ENCODE assay signal across 11 cellular contexts in genomic region chr7:120404042-120404441, GRCh38.
DNase-seq lines count a peak whose midpoint lies in the region; ATAC-seq and TF ChIP-seq lines count a peak whose summit lies in the region.
"Had no signal": no experiment of that assay in that cellular context is flagged by ENCODE, and none has a peak within 500 bp of the region (broad histone marks: within the 10 kb centered on the region; RNA-seq: fewer than 3 reads in every experiment).

No MANE protein-coding gene starts in this region.

- in situ Hi-C loops in G401 (cut with HindIII; ENCODE audit: low sequenced_read_pairs), result no loop called here
- in situ Hi-C loops in mammary epithelial cell (cut with MboI; ENCODE audit: low sequenced_read_pairs in 2 of 2), result no loop called here

- no peaks in the 10 kb centered on the region for H3K36me3 Mint-ChIP-seq in CD4-positive, alpha-beta T cell (ENCODE audit: low read depth)

- CTCF ChIA-PET in mammary epithelial cell (lab: Charles Lee; ENCODE audit: low non-redundant PET), result interaction anchor here (0.6 kb wide), 1 partner anchor 522 kb away, joined by 3 read pairs; no protein-coding TSS in a partner anchor
- CTCF ChIA-PET in CD4-positive, alpha-beta T cell (lab: Charles Lee), result no interaction called here

- no peaks in the 10 kb centered on the region for H3K9me3 ChIP-seq in mammary epithelial cell (replicated peaks; ENCODE audit: insufficient read depth, low read length)
- no peaks in the 10 kb centered on the region for H3K9me3 ChIP-seq in CD4-positive, alpha-beta T cell (ENCODE audit: control insufficient read depth, low read length)
- H3K9me3 ChIP-seq in stomach, result no peaks in the 10 kb centered on the region

- peak; percentile 40 for ATAC-seq in GM19467 (IDR thresholded peaks at IDR 0.05; ENCODE audit: unreplicated experiment)
- peak; percentile 63 for ATAC-seq in HG03060 (IDR thresholded peaks at IDR 0.05; ENCODE audit: low read depth, unreplicated experiment)
- ATAC-seq in CD4-positive, alpha-beta T cell (ENCODE audit: poor library complexity), result no peak
- ATAC-seq: activated CD4-positive, CD25-positive, alpha-beta regulatory T cell treated with anti-CD3 and anti-CD28 coated beads, Interleukin-2, amount 50 U/mL, for 24 hours had no signal

- no peak overlapping the region for H3K4me3 Mint-ChIP-seq in CD4-positive, alpha-beta T cell
- H3K4me3 Mint-ChIP-seq: B cell had no signal

- no peak overlapping the region for H3K9ac ChIP-seq in mammary epithelial cell (ENCODE audit: insufficient read depth, low read length)

- no TSS peak for BruUV-seq in mammary epithelial cell (replicated peaks; lab: Mats Ljungman, UMichigan)

- no peak for TF ChIP-seq POLR2A in stomach (IDR thresholded peaks at IDR 0.05)

- H3K4me2 ChIP-seq in mammary epithelial cell (ENCODE audit: insufficient read depth, low read depth, low read length), result peak overlapping the region; percentile 23

- no peak overlapping the region for H3K27ac Mint-ChIP-seq in CD4-positive, alpha-beta T cell
- H3K27ac Mint-ChIP-seq: B cell had no signal

- H3K36me3 ChIP-seq in mammary epithelial cell (ENCODE audit: insufficient read depth, low read length) (no peaks in the 10 kb centered on the region), stomach (no peaks in the 10 kb centered on the region)

- TF ChIP-seq CTCF in mammary epithelial cell (conservative IDR thresholded peaks at IDR 0.05 in 1 of 2, IDR thresholded peaks at IDR 0.05 in 1 of 2; ENCODE audit: extremely low read depth in 1 of 2, insufficient read depth in 1 of 2, low read depth in 1 of 2, low read length in 2 of 2) (no peak), stomach (IDR thresholded peaks at IDR 0.05) (no peak)
- TF ChIP-seq CTCF in CD4-positive, alpha-beta T cell (IDR thresholded peaks at IDR 0.05), result no peak

- dilution Hi-C loops in mammary epithelial cell (cut with HindIII; ENCODE audit: low sequenced_read_pairs), result no loop called here

- no peaks in the 10 kb centered on the region for H3K79me2 ChIP-seq in mammary epithelial cell (ENCODE audit: insufficient read depth, low read length)

- no peak overlapping the region for H2AFZ ChIP-seq in mammary epithelial cell (ENCODE audit: low read depth, low read length)

- no peaks in the 10 kb centered on the region for H4K20me1 ChIP-seq in mammary epithelial cell (ENCODE audit: insufficient read depth, low read length)

- H3K4me1 ChIP-seq in mammary epithelial cell (ENCODE audit: insufficient read depth, low read length) (peaks cover 11% of the 10 kb centered on the region), stomach (no peaks in the 10 kb centered on the region)

- H3K4me1 Mint-ChIP-seq in CD4-positive, alpha-beta T cell (ENCODE audit: low read depth), result no peaks in the 10 kb centered on the region
- H3K4me1 Mint-ChIP-seq: B cell had no signal

- no peak for TF ChIP-seq EP300 in stomach (IDR thresholded peaks at IDR 0.05)

- WGBS in mammary epithelial cell (ENCODE audit: low coverage, missing lambda C conversion rate), result 16% methylated on average over 1 of the region's 1 CpG
- 37 to 65% (median 49%) methylated on average over 1 of the region's 1 CpG for WGBS in stomach, 5 donors

- H3K4me3 ChIP-seq in mammary epithelial cell (replicated peaks in 1 of 3; ENCODE audit: insufficient read depth in 1 of 3, low read depth in 2 of 3, low read length in 3 of 3) (no peak overlapping the region), stomach (no peak overlapping the region)

- no peak overlapping the region for H3K27ac ChIP-seq in mammary epithelial cell (ENCODE audit: insufficient read depth, low read depth, low read length)
- H3K27ac ChIP-seq in CD4-positive, alpha-beta T cell (ENCODE audit: low read depth, low read length), result no peak overlapping the region
- no peak overlapping the region for H3K27ac ChIP-seq in stomach

- H3K27me3 Mint-ChIP-seq in CD4-positive, alpha-beta T cell, result no peaks in the 10 kb centered on the region
- H3K27me3 Mint-ChIP-seq: B cell had no signal

- no peaks in the 10 kb centered on the region for H3K27me3 ChIP-seq in mammary epithelial cell (ENCODE audit: insufficient read depth, low read length)
- no peaks in the 10 kb centered on the region for H3K27me3 ChIP-seq in CD4-positive, alpha-beta T cell (ENCODE audit: control insufficient read depth, insufficient read depth, low read length)
- no peaks in the 10 kb centered on the region for H3K27me3 ChIP-seq in stomach

- POLR2A ChIA-PET in CD4-positive, alpha-beta T cell (lab: Charles Lee), result no interaction called here

- peaks cover 4% of the 10 kb centered on the region for H3K9me3 Mint-ChIP-seq in CD4-positive, alpha-beta T cell

- DNase-seq in G401 (ENCODE audit: low spot score) (peak; percentile 44), mammary epithelial cell (peak; percentile 77), stomach (no peak), DMS114 treated with DMSO at 0.1 percent for 48 hours (lab: John Stamatoyannopoulos, UW; ENCODE audit: unreplicated experiment) (no peak), globus pallidus (ENCODE audit: low spot score) (no peak)
- no peak for DNase-seq in CD4-positive, alpha-beta T cell
- DNase-seq: occipital lobe had no signal

- intact Hi-C loops in mammary epithelial cell (cut with micrococcal nuclease) (loop anchor here (5.0 kb wide), 1 partner anchor 548 kb away; the partner anchor contains the start of gene ING3), stomach (cut with DNase I; ENCODE audit: low total_unique reads) (no loop called here)
- intact Hi-C loops in CD4-positive, alpha-beta T cell (cut with DNase I, micrococcal nuclease), result no loop called here

Comparison
In these comparisons a context has a peak if more than half of its experiments do, and no peak if none do; other contexts are left out.
1. DNase-seq: peak in G401 (single experiment) and mammary epithelial cell (single experiment); none in CD4-positive, alpha-beta T cell (0 of 10), stomach (single experiment), DMS114 treated with DMSO at 0.1 percent for 48 hours (single experiment) and globus pallidus (single experiment).